Comparison of ENCODE assay signal across 12 cellular contexts in genomic region chr13:91369432-91369831, GRCh38. TPM values are rescaled to one million over a fixed set of nuclear protein-coding genes. Genes with fewer than 3 reads are reported as not detected.
DNase-seq lines count a peak whose midpoint lies in the region; ATAC-seq and TF ChIP-seq lines count a peak whose summit lies in the region.
"Had no signal": no experiment of that assay in that cellular context is flagged by ENCODE, and none has a peak within 500 bp of the region (broad histone marks: within the 10 kb centered on the region; RNA-seq: fewer than 3 reads in every experiment).

No MANE protein-coding gene starts in this region.

- no peaks in the 10 kb centered on the region for H3K9me3 ChIP-seq in smooth muscle cell (replicated peaks; ENCODE audit: low read depth)
- H3K9me3 ChIP-seq: psoas muscle had no signal

- peaks cover 8% of the 10 kb centered on the region for H3K4me1 ChIP-seq in smooth muscle cell (ENCODE audit: low read depth)
- H3K4me1 ChIP-seq: psoas muscle had no signal

- H3K9me3 Mint-ChIP-seq in activated CD8-positive, alpha-beta T cell treated with anti-CD3 and anti-CD28 coated beads for 36 hours = no peaks in the 10 kb centered on the region
- H3K9me3 Mint-ChIP-seq in activated CD8-positive, alpha-beta T cell treated with anti-CD3 and anti-CD28 coated beads, Interleukin-2, amount 10 ng/mL, durations not matched to agents 7 days and 5 days (ENCODE audit: insufficient read depth) = no peaks in the 10 kb centered on the region
- H3K9me3 Mint-ChIP-seq in mesothelial cell of epicardium = no peaks in the 10 kb centered on the region
- H3K9me3 Mint-ChIP-seq: T-cell had no signal

- peak overlapping the region; percentile 66 for H3K4me2 ChIP-seq in smooth muscle cell

- peak; percentile 68 for DNase-seq in activated CD8-positive, alpha-beta T cell treated with anti-CD3 and anti-CD28 coated beads for 36 hours
- no peak for DNase-seq in activated CD8-positive, alpha-beta T cell treated with anti-CD3 and anti-CD28 coated beads, Interleukin-2, amount 10 ng/mL, durations not matched to agents 7 days and 5 days
- peak; percentile 81 for DNase-seq in amniotic epithelial cell (ENCODE audit: low read depth)
- DNase-seq in smooth muscle cell (lab: John Stamatoyannopoulos, UW; ENCODE audit: unreplicated experiment) = no peak
- DNase-seq in mesothelial cell of epicardium (ENCODE audit: low spot score in 2 of 2, unreplicated experiment in 2 of 2) = no peak
- no peak for DNase-seq in NCI-H524 (lab: John Stamatoyannopoulos, UW)
- DNase-seq: GF-D8, NCI-H510A, psoas muscle, T-cell had no signal

- no peak overlapping the region for H3K9ac ChIP-seq in smooth muscle cell (ENCODE audit: low read depth)

- no peaks in the 10 kb centered on the region for H3F3A ChIP-seq in smooth muscle cell (ENCODE audit: low read depth)

- H3K27me3 Mint-ChIP-seq in activated CD8-positive, alpha-beta T cell treated with anti-CD3 and anti-CD28 coated beads for 36 hours = no peaks in the 10 kb centered on the region
- H3K27me3 Mint-ChIP-seq in activated CD8-positive, alpha-beta T cell treated with anti-CD3 and anti-CD28 coated beads, Interleukin-2, amount 10 ng/mL, durations not matched to agents 7 days and 5 days (ENCODE audit: low read depth) = peaks cover 11% of the 10 kb centered on the region
- no peaks in the 10 kb centered on the region for H3K27me3 Mint-ChIP-seq in mesothelial cell of epicardium (ENCODE audit: low read depth)

- H3K36me3 Mint-ChIP-seq in activated CD8-positive, alpha-beta T cell treated with anti-CD3 and anti-CD28 coated beads for 36 hours (ENCODE audit: low read depth) = peaks cover 2% of the 10 kb centered on the region
- peaks cover 2% of the 10 kb centered on the region for H3K36me3 Mint-ChIP-seq in activated CD8-positive, alpha-beta T cell treated with anti-CD3 and anti-CD28 coated beads, Interleukin-2, amount 10 ng/mL, durations not matched to agents 7 days and 5 days (ENCODE audit: low read depth)
- no peaks in the 10 kb centered on the region for H3K36me3 Mint-ChIP-seq in mesothelial cell of epicardium
- H3K36me3 Mint-ChIP-seq: T-cell had no signal

- H3K4me3 ChIP-seq in smooth muscle cell = no peak overlapping the region
- H3K4me3 ChIP-seq: psoas muscle had no signal

- peak; percentile 75 for ATAC-seq in activated CD8-positive, alpha-beta T cell treated with anti-CD3 and anti-CD28 coated beads for 36 hours
- no peak for ATAC-seq in activated CD8-positive, alpha-beta T cell treated with anti-CD3 and anti-CD28 coated beads, Interleukin-2, amount 10 ng/mL, durations not matched to agents 7 days and 5 days
- peak; percentile 42 for ATAC-seq in HG03354 (IDR thresholded peaks at IDR 0.05; ENCODE audit: poor library complexity, severe bottlenecking, unreplicated experiment)
- ATAC-seq in HG02763 (IDR thresholded peaks at IDR 0.05; ENCODE audit: unreplicated experiment) = no peak
- ATAC-seq: T-cell had no signal

- CTCF ChIA-PET in activated CD8-positive, alpha-beta T cell treated with anti-CD3 and anti-CD28 coated beads for 36 hours (lab: Charles Lee) = interaction anchor here (1.0 to 1.5 kb wide), 6 partner anchors 10 to 56 kb away, joined by 3 to 6 read pairs (median 4); no protein-coding TSS in a partner anchor
- CTCF ChIA-PET in activated CD8-positive, alpha-beta T cell treated with anti-CD3 and anti-CD28 coated beads, Interleukin-2, amount 10 ng/mL, durations not matched to agents 7 days and 5 days (lab: Charles Lee) = interaction anchor here (1.0 to 1.2 kb wide), 3 partner anchors 17 to 39 kb away, joined by 3 to 5 read pairs (median 3); no protein-coding TSS in a partner anchor

- peak overlapping the region; percentile 60 for H3K27ac Mint-ChIP-seq in activated CD8-positive, alpha-beta T cell treated with anti-CD3 and anti-CD28 coated beads for 36 hours
- no peak overlapping the region for H3K27ac Mint-ChIP-seq in activated CD8-positive, alpha-beta T cell treated with anti-CD3 and anti-CD28 coated beads, Interleukin-2, amount 10 ng/mL, durations not matched to agents 7 days and 5 days
- no peak overlapping the region for H3K27ac Mint-ChIP-seq in mesothelial cell of epicardium
- H3K27ac Mint-ChIP-seq: T-cell had no signal

- peak overlapping the region; percentile 59 for H3K27ac ChIP-seq in smooth muscle cell (ENCODE audit: low read depth)
- H3K27ac ChIP-seq: psoas muscle had no signal

- WGBS in smooth muscle cell (ENCODE audit: low lambda C conversion rate) = 37% methylated on average over 3 of the region's 3 CpGs

- POLR2A ChIA-PET in activated CD8-positive, alpha-beta T cell treated with anti-CD3 and anti-CD28 coated beads for 36 hours (lab: Charles Lee) = interaction anchor here (1.0 to 3.7 kb wide), 4 partner anchors 10 to 23 kb away, joined by 4 to 25 read pairs (median 5); no protein-coding TSS in a partner anchor
- POLR2A ChIA-PET in activated CD8-positive, alpha-beta T cell treated with anti-CD3 and anti-CD28 coated beads, Interleukin-2, amount 10 ng/mL, durations not matched to agents 7 days and 5 days (lab: Charles Lee) = no interaction called here

- TF ChIP-seq CTCF in activated CD8-positive, alpha-beta T cell treated with anti-CD3 and anti-CD28 coated beads for 36 hours (IDR thresholded peaks at IDR 0.05) = no peak
- TF ChIP-seq CTCF in smooth muscle cell (IDR thresholded peaks at IDR 0.05; ENCODE audit: borderline replicate concordance, insufficient read depth, poor library complexity, severe bottlenecking) (no peak), mesothelial cell of epicardium (IDR thresholded peaks at IDR 0.05; ENCODE audit: unreplicated experiment) (no peak)

- H3K27me3 ChIP-seq in smooth muscle cell (ENCODE audit: low read depth) = no peaks in the 10 kb centered on the region

- H3K4me1 Mint-ChIP-seq in activated CD8-positive, alpha-beta T cell treated with anti-CD3 and anti-CD28 coated beads for 36 hours (ENCODE audit: low read depth) = peaks cover 23% of the 10 kb centered on the region
- peaks cover 8% of the 10 kb centered on the region for H3K4me1 Mint-ChIP-seq in activated CD8-positive, alpha-beta T cell treated with anti-CD3 and anti-CD28 coated beads, Interleukin-2, amount 10 ng/mL, durations not matched to agents 7 days and 5 days (ENCODE audit: low read depth)
- H3K4me1 Mint-ChIP-seq in mesothelial cell of epicardium = peaks cover 11% of the 10 kb centered on the region
- H3K4me1 Mint-ChIP-seq: T-cell had no signal

- intact Hi-C loops in activated CD8-positive, alpha-beta T cell treated with anti-CD3 and anti-CD28 coated beads for 36 hours (cut with micrococcal nuclease) = loop anchor here (5.0 kb wide), 1 partner anchor 33 kb away; no protein-coding TSS in a partner anchor

- H3K36me3 ChIP-seq in smooth muscle cell (ENCODE audit: low read depth) = no peaks in the 10 kb centered on the region

- H3K4me3 Mint-ChIP-seq in activated CD8-positive, alpha-beta T cell treated with anti-CD3 and anti-CD28 coated beads for 36 hours = no peak overlapping the region
- H3K4me3 Mint-ChIP-seq in activated CD8-positive, alpha-beta T cell treated with anti-CD3 and anti-CD28 coated beads, Interleukin-2, amount 10 ng/mL, durations not matched to agents 7 days and 5 days = no peak overlapping the region
- H3K4me3 Mint-ChIP-seq in mesothelial cell of epicardium = no peak overlapping the region
- H3K4me3 Mint-ChIP-seq: T-cell had no signal

- no peaks in the 10 kb centered on the region for H3K79me2 ChIP-seq in smooth muscle cell (ENCODE audit: low read depth)

- H2AFZ ChIP-seq in smooth muscle cell (ENCODE audit: low read depth) = no peak overlapping the region

- no peaks in the 10 kb centered on the region for H4K20me1 ChIP-seq in smooth muscle cell (ENCODE audit: low read depth)

RNA-seq across cellular contexts. Expression of gene MIR17HG, which starts 21.9 kb away (rescaled TPM):
- total RNA-seq in activated CD8-positive, alpha-beta T cell treated with anti-CD3 and anti-CD28 coated beads for 36 hours = 10 to 100 TPM; 20.3 to 21.3 TPM
- total RNA-seq in activated CD8-positive, alpha-beta T cell treated with anti-CD3 and anti-CD28 coated beads, Interleukin-2, amount 10 ng/mL, durations not matched to agents 7 days and 5 days = 1 to 10 TPM; 8.1 to 9.9 TPM
- total RNA-seq in smooth muscle cell (0.54 and 2.6 TPM in 2 replicates), mesothelial cell of epicardium (15.1 to 16.5 TPM (median 16.3 TPM) in 3 replicates)
- polyA plus RNA-seq in smooth muscle cell = 0.07 TPM in 1 of 2 replicates, not detected in the other

RNA-seq across cellular contexts. Expression of gene GPC5, which starts 29.0 kb away (rescaled TPM):
- total RNA-seq in activated CD8-positive, alpha-beta T cell treated with anti-CD3 and anti-CD28 coated beads for 36 hours = under 1 TPM; 0.13 to 0.14 TPM
- total RNA-seq in activated CD8-positive, alpha-beta T cell treated with anti-CD3 and anti-CD28 coated beads, Interleukin-2, amount 10 ng/mL, durations not matched to agents 7 days and 5 days = not detected
- total RNA-seq in smooth muscle cell (0.99 and 4.3 TPM in 2 replicates), mesothelial cell of epicardium (2.4 to 2.7 TPM (median 2.5 TPM) in 3 replicates)
- polyA plus RNA-seq in smooth muscle cell = 0.37 and 1.0 TPM in 2 replicates
- total RNA-seq: psoas muscle had no signal

Comparison
In these comparisons a context has a peak if more than half of its experiments do, and no peak if none do; other contexts are left out.
1. ATAC-seq: peak in activated CD8-positive, alpha-beta T cell treated with anti-CD3 and anti-CD28 coated beads for 36 hours (single experiment) and HG03354 (single experiment); none in activated CD8-positive, alpha-beta T cell treated with anti-CD3 and anti-CD28 coated beads, Interleukin-2, amount 10 ng/mL, durations not matched to agents 7 days and 5 days (single experiment) and HG02763 (single experiment).
2. DNase-seq: peak in activated CD8-positive, alpha-beta T cell treated with anti-CD3 and anti-CD28 coated beads for 36 hours (single experiment) and amniotic epithelial cell (single experiment); none in activated CD8-positive, alpha-beta T cell treated with anti-CD3 and anti-CD28 coated beads, Interleukin-2, amount 10 ng/mL, durations not matched to agents 7 days and 5 days (single experiment), smooth muscle cell (single experiment), mesothelial cell of epicardium (0 of 2) and NCI-H524 (0 of 2).